11 cellular contexts compared by ENCODE assay signal in genomic region chr21:33198346-33199135, GRCh38. TPM values are rescaled to one million over a fixed set of nuclear protein-coding genes. Genes with fewer than 3 reads are reported as not detected.
A peak's percentile ranks its signal among the peaks of the same experiment; 100 is the strongest.
DNase-seq lines count a peak whose midpoint lies in the region; ATAC-seq and TF ChIP-seq lines count a peak whose summit lies in the region.
"Had no signal": no experiment of that assay in that cellular context is flagged by ENCODE, and none has a peak within 500 bp of the region (broad histone marks: within the 10 kb centered on the region; RNA-seq: fewer than 3 reads in every experiment).

No MANE protein-coding gene starts in this region.

- no peak for TF ChIP-seq POLR2A in heart left ventricle (IDR thresholded peaks at IDR 0.05)

- intact Hi-C loops in heart left ventricle (cut with DNase I) = loop anchor here (1.0 to 10.0 kb wide), 14 partner anchors 71 to 366 kb away; no protein-coding TSS in a partner anchor

- DNase-seq in H4 (ENCODE audit: low spot score) (peak; percentile 76), SJCRH30 (peak; percentile 66 to 86), heart left ventricle (peak in 4 of 5 donors; percentile 70 to 78 (median 76)), skeletal muscle cell (ENCODE audit: low read depth) (peak; percentile 26), EL (no peak)
- DNase-seq in stimulated activated CD4-positive, alpha-beta T cell treated with anti-CD3 and anti-CD28 coated beads, Interleukin-4, amount 100 ng/mL, for 4 hours = no peak
- DNase-seq in activated CD4-positive, CD25-positive, alpha-beta regulatory T cell treated with anti-CD3 and anti-CD28 coated beads, Interleukin-2, amount 50 U/mL, for 72 hours = no peak
- DNase-seq: activated gamma-delta T cell treated with Interleukin-2 at 50 U/mL for 16 hours, NCI-H1048, T-helper 2 cell had no signal

- no peak for TF ChIP-seq CTCF in heart left ventricle (IDR thresholded peaks at IDR 0.05)

- H3K27ac ChIP-seq in SJCRH30 (no peak overlapping the region), heart left ventricle (peak overlapping the region; percentile 36 to 93 (median 76))

- H3K4me3 ChIP-seq in SJCRH30 (no peak overlapping the region), heart left ventricle (no peak overlapping the region), skeletal muscle cell (ENCODE audit: low read depth, low read length) (no peak overlapping the region)

- H3K27me3 ChIP-seq in SJCRH30 (no peaks in the 10 kb centered on the region), heart left ventricle (no peaks in the 10 kb centered on the region)

- no peaks in the 10 kb centered on the region for H3K9me3 ChIP-seq in SJCRH30 (replicated peaks)
- H3K9me3 ChIP-seq in heart left ventricle = no peaks in the 10 kb centered on the region

- WGBS in heart left ventricle, 4 donors = 35 to 47% (median 40%) methylated on average over 9 of the region's 9 CpGs

- H3K36me3 ChIP-seq in SJCRH30 (no peaks in the 10 kb centered on the region), heart left ventricle (no peaks in the 10 kb centered on the region)

- ATAC-seq in heart left ventricle = peak; percentile 63 to 81 (median 77)
- ATAC-seq in GM19328 (IDR thresholded peaks at IDR 0.05; ENCODE audit: unreplicated experiment) = no peak

- peaks cover 31% of the 10 kb centered on the region for H3K4me1 ChIP-seq in SJCRH30
- H3K4me1 ChIP-seq in heart left ventricle = peaks cover 0 to 46% (median 32%) of the 10 kb centered on the region in 12 donors

RNA-seq across cellular contexts. Expression of gene IFNAR2, which starts 31.2 kb away (rescaled TPM):
- 7.9 and 11.5 TPM in 2 replicates for total RNA-seq in H4 (2014; rRNA removed; shearing (Covaris generic))
- total RNA-seq in SJCRH30 (2014; rRNA removed; shearing (Covaris generic)) = 13.1 and 17.7 TPM in 2 replicates
- total RNA-seq in heart left ventricle = 10 to 100 TPM in 7 of 9 donors, 1 to 10 TPM in 2; 6.5 to 46.7 (median 12.9) TPM
- polyA plus RNA-seq in heart left ventricle = 1 to 10 TPM; 8.2 to 9.6 TPM

Comparison
In these comparisons a context has a peak if more than half of its experiments do, and no peak if none do; other contexts are left out.
1. DNase-seq: peak in H4 (single experiment), SJCRH30 (2 of 2), heart left ventricle (4 of 5) and skeletal muscle cell (single experiment); none in EL (single experiment), stimulated activated CD4-positive, alpha-beta T cell treated with anti-CD3 and anti-CD28 coated beads, Interleukin-4, amount 100 ng/mL, for 4 hours (0 of 2) and activated CD4-positive, CD25-positive, alpha-beta regulatory T cell treated with anti-CD3 and anti-CD28 coated beads, Interleukin-2, amount 50 U/mL, for 72 hours (single experiment).